1 cellular context compared by ENCODE assay signal in the genomic region with DNA sequence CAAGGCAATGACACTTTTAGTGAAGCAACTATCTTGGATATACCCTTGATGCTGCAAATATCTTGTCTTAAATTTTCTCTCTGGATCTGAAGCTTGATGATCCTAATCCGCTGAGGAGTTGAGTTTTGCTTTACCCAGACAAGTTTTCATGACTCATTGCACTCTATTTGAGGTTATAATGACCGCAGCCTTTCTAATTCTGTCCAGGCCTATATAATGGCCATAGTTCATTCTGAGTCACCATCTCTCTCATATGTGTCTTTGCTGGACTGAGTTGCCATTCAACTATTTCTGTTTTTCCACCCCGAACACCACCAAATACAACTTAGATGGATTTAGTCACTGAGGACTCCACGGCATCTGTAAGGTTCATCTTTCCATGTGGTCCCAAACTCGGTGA.
TF ChIP-seq lines count a peak whose summit lies in the region.

No MANE protein-coding gene starts in this region.

TF ChIP-seq in GM12878, 131 proteins besides CTCF, POLR2A, EP300 and RAD21 (continued from another document):
- TF ChIP-seq, protein P1, sequence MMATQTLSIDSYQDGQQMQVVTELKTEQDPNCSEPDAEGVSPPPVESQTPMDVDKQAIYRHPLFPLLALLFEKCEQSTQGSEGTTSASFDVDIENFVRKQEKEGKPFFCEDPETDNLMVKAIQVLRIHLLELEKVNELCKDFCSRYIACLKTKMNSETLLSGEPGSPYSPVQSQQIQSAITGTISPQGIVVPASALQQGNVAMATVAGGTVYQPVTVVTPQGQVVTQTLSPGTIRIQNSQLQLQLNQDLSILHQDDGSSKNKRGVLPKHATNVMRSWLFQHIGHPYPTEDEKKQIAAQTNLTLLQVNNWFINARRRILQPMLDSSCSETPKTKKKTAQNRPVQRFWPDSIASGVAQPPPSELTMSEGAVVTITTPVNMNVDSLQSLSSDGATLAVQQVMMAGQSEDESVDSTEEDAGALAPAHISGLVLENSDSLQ (IDR thresholded peaks at IDR 0.05), result no peak
- no peak for TF ChIP-seq BACH1 (IDR thresholded peaks at IDR 0.05; ENCODE audit: borderline replicate concordance)
- TF ChIP-seq TARDBP (IDR thresholded peaks at IDR 0.05; ENCODE audit: borderline replicate concordance), result no peak
- TF ChIP-seq POU2F2 (IDR thresholded peaks at IDR 0.05; ENCODE audit: borderline replicate concordance, low read depth, low read length), result no peak
- no peak for TF ChIP-seq MTA3 (IDR thresholded peaks at IDR 0.05; ENCODE audit: borderline replicate concordance, low read length)
- TF ChIP-seq CHD2 (IDR thresholded peaks at IDR 0.05; ENCODE audit: borderline replicate concordance, low read depth, low read length), result no peak
- 0 out of 2 replicates have a peak, but pooled peaks have one; percentile 35 for TF ChIP-seq NR2F1 (conservative IDR thresholded peaks at IDR 0.05)
- TF ChIP-seq, protein P2, sequence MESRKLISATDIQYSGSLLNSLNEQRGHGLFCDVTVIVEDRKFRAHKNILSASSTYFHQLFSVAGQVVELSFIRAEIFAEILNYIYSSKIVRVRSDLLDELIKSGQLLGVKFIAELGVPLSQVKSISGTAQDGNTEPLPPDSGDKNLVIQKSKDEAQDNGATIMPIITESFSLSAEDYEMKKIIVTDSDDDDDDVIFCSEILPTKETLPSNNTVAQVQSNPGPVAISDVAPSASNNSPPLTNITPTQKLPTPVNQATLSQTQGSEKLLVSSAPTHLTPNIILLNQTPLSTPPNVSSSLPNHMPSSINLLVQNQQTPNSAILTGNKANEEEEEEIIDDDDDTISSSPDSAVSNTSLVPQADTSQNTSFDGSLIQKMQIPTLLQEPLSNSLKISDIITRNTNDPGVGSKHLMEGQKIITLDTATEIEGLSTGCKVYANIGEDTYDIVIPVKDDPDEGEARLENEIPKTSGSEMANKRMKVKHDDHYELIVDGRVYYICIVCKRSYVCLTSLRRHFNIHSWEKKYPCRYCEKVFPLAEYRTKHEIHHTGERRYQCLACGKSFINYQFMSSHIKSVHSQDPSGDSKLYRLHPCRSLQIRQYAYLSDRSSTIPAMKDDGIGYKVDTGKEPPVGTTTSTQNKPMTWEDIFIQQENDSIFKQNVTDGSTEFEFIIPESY (IDR thresholded peaks at IDR 0.05), result no peak
- no peak for TF ChIP-seq SIN3A (IDR thresholded peaks at IDR 0.05; ENCODE audit: low read depth, low read length)
- no peak for TF ChIP-seq CREB1 (IDR thresholded peaks at IDR 0.05; ENCODE audit: low read depth)
- TF ChIP-seq MTA2 (IDR thresholded peaks at IDR 0.05; ENCODE audit: low read depth), result 0 out of 2 replicates have a peak, but pooled peaks have one; percentile 26
- peak; percentile 54 for TF ChIP-seq MEF2B (IDR thresholded peaks at IDR 0.05; ENCODE audit: partially characterized antibody, poor library complexity, severe bottlenecking)
- peak; percentile 38 for TF ChIP-seq IKZF1 (conservative IDR thresholded peaks at IDR 0.05)
- TF ChIP-seq MEF2A (IDR thresholded peaks at IDR 0.05; ENCODE audit: insufficient read depth, low read depth, low read length), result no peak
- no peak for TF ChIP-seq SRF (IDR thresholded peaks at IDR 0.05; ENCODE audit: low read depth in 2 of 2, low read length in 2 of 2)
- 0 out of 2 replicates have a peak, but pooled peaks have one; percentile 11 for TF ChIP-seq ATF7 (IDR thresholded peaks at IDR 0.05; ENCODE audit: low read depth)
- TF ChIP-seq, protein P3, sequence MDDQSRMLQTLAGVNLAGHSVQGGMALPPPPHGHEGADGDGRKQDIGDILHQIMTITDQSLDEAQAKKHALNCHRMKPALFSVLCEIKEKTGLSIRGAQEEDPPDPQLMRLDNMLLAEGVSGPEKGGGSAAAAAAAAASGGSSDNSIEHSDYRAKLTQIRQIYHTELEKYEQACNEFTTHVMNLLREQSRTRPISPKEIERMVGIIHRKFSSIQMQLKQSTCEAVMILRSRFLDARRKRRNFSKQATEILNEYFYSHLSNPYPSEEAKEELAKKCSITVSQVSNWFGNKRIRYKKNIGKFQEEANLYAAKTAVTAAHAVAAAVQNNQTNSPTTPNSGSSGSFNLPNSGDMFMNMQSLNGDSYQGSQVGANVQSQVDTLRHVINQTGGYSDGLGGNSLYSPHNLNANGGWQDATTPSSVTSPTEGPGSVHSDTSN (IDR thresholded peaks at IDR 0.05; ENCODE audit: insufficient replicate concordance, low read depth, low read length), result no peak
- TF ChIP-seq STAT3 (IDR thresholded peaks at IDR 0.05; ENCODE audit: low read depth, low read length), result no peak
- TF ChIP-seq, protein P4, sequence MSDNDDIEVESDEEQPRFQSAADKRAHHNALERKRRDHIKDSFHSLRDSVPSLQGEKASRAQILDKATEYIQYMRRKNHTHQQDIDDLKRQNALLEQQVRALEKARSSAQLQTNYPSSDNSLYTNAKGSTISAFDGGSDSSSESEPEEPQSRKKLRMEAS (IDR thresholded peaks at IDR 0.05; ENCODE audit: low read depth, low read length), result no peak
- TF ChIP-seq TBL1XR1 (IDR thresholded peaks at IDR 0.05; ENCODE audit: low read depth, low read length), result no peak
- TF ChIP-seq SMARCA5 (IDR thresholded peaks at IDR 0.05), result no peak
- TF ChIP-seq ETV6 (conservative IDR thresholded peaks at IDR 0.05 in 1 of 2, IDR thresholded peaks at IDR 0.05 in 1 of 2; ENCODE audit: borderline replicate concordance in 1 of 2, low read depth in 1 of 2), result no peak
- TF ChIP-seq, protein P5, sequence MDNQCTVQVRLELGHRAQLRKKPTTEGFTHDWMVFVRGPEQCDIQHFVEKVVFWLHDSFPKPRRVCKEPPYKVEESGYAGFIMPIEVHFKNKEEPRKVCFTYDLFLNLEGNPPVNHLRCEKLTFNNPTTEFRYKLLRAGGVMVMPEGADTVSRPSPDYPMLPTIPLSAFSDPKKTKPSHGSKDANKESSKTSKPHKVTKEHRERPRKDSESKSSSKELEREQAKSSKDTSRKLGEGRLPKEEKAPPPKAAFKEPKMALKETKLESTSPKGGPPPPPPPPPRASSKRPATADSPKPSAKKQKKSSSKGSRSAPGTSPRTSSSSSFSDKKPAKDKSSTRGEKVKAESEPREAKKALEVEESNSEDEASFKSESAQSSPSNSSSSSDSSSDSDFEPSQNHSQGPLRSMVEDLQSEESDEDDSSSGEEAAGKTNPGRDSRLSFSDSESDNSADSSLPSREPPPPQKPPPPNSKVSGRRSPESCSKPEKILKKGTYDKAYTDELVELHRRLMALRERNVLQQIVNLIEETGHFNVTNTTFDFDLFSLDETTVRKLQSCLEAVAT (IDR thresholded peaks at IDR 0.05), result no peak
- TF ChIP-seq HDAC6 (IDR thresholded peaks at IDR 0.05; ENCODE audit: unreplicated experiment), result no peak
- no peak for TF ChIP-seq ESRRA (IDR thresholded peaks at IDR 0.05; ENCODE audit: low read length)
- TF ChIP-seq HDGF (IDR thresholded peaks at IDR 0.05), result no peak
- TF ChIP-seq KAT2A (conservative IDR thresholded peaks at IDR 0.05; ENCODE audit: control insufficient read depth, low read depth, low read length), result no peak
- no peak for TF ChIP-seq RELA (IDR thresholded peaks at IDR 0.05; ENCODE audit: borderline replicate concordance, partially characterized antibody)
- no peak for TF ChIP-seq ZNF384 (IDR thresholded peaks at IDR 0.05; ENCODE audit: borderline replicate concordance, low read depth, low read length)
- TF ChIP-seq, protein P6, sequence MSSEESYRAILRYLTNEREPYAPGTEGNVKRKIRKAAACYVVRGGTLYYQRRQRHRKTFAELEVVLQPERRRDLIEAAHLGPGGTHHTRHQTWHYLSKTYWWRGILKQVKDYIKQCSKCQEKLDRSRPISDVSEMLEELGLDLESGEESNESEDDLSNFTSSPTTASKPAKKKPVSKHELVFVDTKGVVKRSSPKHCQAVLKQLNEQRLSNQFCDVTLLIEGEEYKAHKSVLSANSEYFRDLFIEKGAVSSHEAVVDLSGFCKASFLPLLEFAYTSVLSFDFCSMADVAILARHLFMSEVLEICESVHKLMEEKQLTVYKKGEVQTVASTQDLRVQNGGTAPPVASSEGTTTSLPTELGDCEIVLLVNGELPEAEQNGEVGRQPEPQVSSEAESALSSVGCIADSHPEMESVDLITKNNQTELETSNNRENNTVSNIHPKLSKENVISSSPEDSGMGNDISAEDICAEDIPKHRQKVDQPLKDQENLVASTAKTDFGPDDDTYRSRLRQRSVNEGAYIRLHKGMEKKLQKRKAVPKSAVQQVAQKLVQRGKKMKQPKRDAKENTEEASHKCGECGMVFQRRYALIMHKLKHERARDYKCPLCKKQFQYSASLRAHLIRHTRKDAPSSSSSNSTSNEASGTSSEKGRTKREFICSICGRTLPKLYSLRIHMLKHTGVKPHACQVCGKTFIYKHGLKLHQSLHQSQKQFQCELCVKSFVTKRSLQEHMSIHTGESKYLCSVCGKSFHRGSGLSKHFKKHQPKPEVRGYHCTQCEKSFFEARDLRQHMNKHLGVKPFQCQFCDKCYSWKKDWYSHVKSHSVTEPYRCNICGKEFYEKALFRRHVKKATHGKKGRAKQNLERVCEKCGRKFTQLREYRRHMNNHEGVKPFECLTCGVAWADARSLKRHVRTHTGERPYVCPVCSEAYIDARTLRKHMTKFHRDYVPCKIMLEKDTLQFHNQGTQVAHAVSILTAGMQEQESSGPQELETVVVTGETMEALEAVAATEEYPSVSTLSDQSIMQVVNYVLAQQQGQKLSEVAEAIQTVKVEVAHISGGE (CRISPR knock-in tag; IDR thresholded peaks at IDR 0.05), result no peak
